In the genomic region with DNA sequence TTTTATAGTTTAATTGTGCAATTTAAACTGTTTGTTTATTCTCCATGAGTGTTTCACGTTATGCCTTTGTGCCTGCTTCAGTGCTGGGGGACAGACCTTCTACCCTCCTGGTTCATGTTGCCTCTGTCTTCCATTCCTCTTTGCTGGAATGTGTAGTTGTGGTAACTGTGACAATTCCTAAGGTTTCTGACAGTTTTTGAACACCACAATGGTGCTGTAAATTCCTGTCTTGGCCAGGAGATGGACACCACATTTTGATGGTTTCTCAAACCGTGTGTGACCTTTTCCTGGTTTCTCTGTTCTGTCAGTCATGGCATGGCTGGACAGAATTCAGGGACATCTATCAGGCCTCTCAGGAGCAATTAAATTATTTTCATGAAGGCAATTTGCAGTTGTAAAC, we compare ENCODE assay signal across 23 cellular contexts.
"Had no signal": no experiment of that assay in that cellular context is flagged by ENCODE, and none has a peak within 500 bp of the region (broad histone marks: within the 10 kb centered on the region; RNA-seq: fewer than 3 reads in every experiment).

No MANE protein-coding gene starts in this region.

- H3K27me3 ChIP-seq: ascending aorta had no signal

- FAIRE-seq: RCC 7860 had no signal

- H3K9me3 Mint-ChIP-seq: activated B cell treated with CpG ODN at 0.5 μM for 24 hours; activated CD4-positive, alpha-beta T cell treated with anti-CD3 and anti-CD28 coated beads, Interleukin-2, amount 10 ng/mL, durations not matched to agents 24 days and 14 days; activated naive CD4-positive, alpha-beta T cell treated with anti-CD3 and anti-CD28 coated beads, Interleukin-2, amount 50 U/mL, for 72 hours; activated naive CD8-positive, alpha-beta T cell treated with anti-CD3 and anti-CD28 coated beads, Interleukin-2, amount 50 U/mL, for 24 hours; activated T-cell treated with anti-CD3 and anti-CD28 coated beads, Interleukin-2, amount 50 U/mL, for 4 hours; central memory CD8-positive, alpha-beta T cell; T-helper 1 cell treated with Interleukin-12 subunit alpha and Interleukin-12 subunit beta and Interleukin-4 antibody, amounts not matched to agents 30 μg/mL and 1 μg/mL, for 36 hours had no signal

- H3K27ac Mint-ChIP-seq: activated B cell treated with CpG ODN at 0.5 μM for 24 hours; activated CD4-positive, alpha-beta T cell treated with anti-CD3 and anti-CD28 coated beads, Interleukin-2, amount 10 ng/mL, durations not matched to agents 24 days and 14 days; activated naive CD4-positive, alpha-beta T cell treated with anti-CD3 and anti-CD28 coated beads, Interleukin-2, amount 50 U/mL, for 72 hours; activated naive CD8-positive, alpha-beta T cell treated with anti-CD3 and anti-CD28 coated beads, Interleukin-2, amount 50 U/mL, for 24 hours; T-helper 1 cell treated with Interleukin-12 subunit alpha and Interleukin-12 subunit beta and Interleukin-4 antibody, amounts not matched to agents 30 μg/mL and 1 μg/mL, for 36 hours had no signal

- DNase-seq: activated B cell treated with CpG ODN at 0.5 μM for 24 hours; activated CD4-positive, alpha-beta T cell treated with anti-CD3 and anti-CD28 coated beads for 1 hour; activated CD4-positive, alpha-beta T cell treated with anti-CD3 and anti-CD28 coated beads, Interleukin-2, amount 10 ng/mL, durations not matched to agents 24 days and 14 days; activated CD4-positive, alpha-beta T cell treated with anti-CD3 and anti-CD28 coated beads, Interleukin-2, amount 50 U/mL, for 48 hours; activated CD8-positive, alpha-beta memory T cell treated with anti-CD3 and anti-CD28 coated beads for 24 hours; activated effector memory CD4-positive, alpha-beta T cell treated with anti-CD3 and anti-CD28 coated beads, Interleukin-2, amount 50 U/mL, for 16 hours; activated naive CD4-positive, alpha-beta T cell treated with Interleukin-2 at 50 U/mL for 16 hours; activated naive CD8-positive, alpha-beta T cell treated with anti-CD3 and anti-CD28 coated beads, Interleukin-2, amount 50 U/mL, for 24 hours; activated T-cell treated with anti-CD3 and anti-CD28 coated beads, Interleukin-2, amount 50 U/mL, for 4 hours; amniotic stem cell; Kasumi-1; NCI-H1105 treated with DMSO at 0.1 percent for 48 hours; NCI-H1436 treated with DMSO at 0.1 percent for 48 hours; NCI-H187; NCI-H2081; NCI-H446; NCI-H524; SHP77 treated with DMSO at 0.1 percent for 48 hours had no signal

- H3K4me3 Mint-ChIP-seq: activated B cell treated with CpG ODN at 0.5 μM for 24 hours; activated CD4-positive, alpha-beta T cell treated with anti-CD3 and anti-CD28 coated beads, Interleukin-2, amount 10 ng/mL, durations not matched to agents 24 days and 14 days; activated naive CD8-positive, alpha-beta T cell treated with anti-CD3 and anti-CD28 coated beads, Interleukin-2, amount 50 U/mL, for 24 hours; activated T-cell treated with anti-CD3 and anti-CD28 coated beads, Interleukin-2, amount 50 U/mL, for 4 hours; central memory CD8-positive, alpha-beta T cell; T-helper 1 cell treated with Interleukin-12 subunit alpha and Interleukin-12 subunit beta and Interleukin-4 antibody, amounts not matched to agents 30 μg/mL and 1 μg/mL, for 36 hours had no signal

- H3K36me3 ChIP-seq: ascending aorta had no signal

- H3K36me3 Mint-ChIP-seq: activated naive CD4-positive, alpha-beta T cell treated with anti-CD3 and anti-CD28 coated beads, Interleukin-2, amount 50 U/mL, for 72 hours had no signal

- H3K4me1 Mint-ChIP-seq: activated B cell treated with CpG ODN at 0.5 μM for 24 hours; activated CD4-positive, alpha-beta T cell treated with anti-CD3 and anti-CD28 coated beads, Interleukin-2, amount 10 ng/mL, durations not matched to agents 24 days and 14 days; activated naive CD8-positive, alpha-beta T cell treated with anti-CD3 and anti-CD28 coated beads, Interleukin-2, amount 50 U/mL, for 24 hours; central memory CD8-positive, alpha-beta T cell had no signal

- ATAC-seq: activated naive CD4-positive, alpha-beta T cell treated with anti-CD3 and anti-CD28 coated beads, Interleukin-2, amount 50 U/mL, for 72 hours; activated naive CD8-positive, alpha-beta T cell treated with anti-CD3 and anti-CD28 coated beads, Interleukin-2, amount 50 U/mL, for 24 hours; activated T-cell treated with anti-CD3 and anti-CD28 coated beads, Interleukin-2, amount 50 U/mL, for 4 hours had no signal

- H3K9me3 ChIP-seq: ascending aorta had no signal

- H3K27me3 Mint-ChIP-seq: activated B cell treated with CpG ODN at 0.5 μM for 24 hours; activated CD4-positive, alpha-beta T cell treated with anti-CD3 and anti-CD28 coated beads, Interleukin-2, amount 10 ng/mL, durations not matched to agents 24 days and 14 days; activated naive CD8-positive, alpha-beta T cell treated with anti-CD3 and anti-CD28 coated beads, Interleukin-2, amount 50 U/mL, for 24 hours; central memory CD8-positive, alpha-beta T cell had no signal
